In the genomic region with DNA sequence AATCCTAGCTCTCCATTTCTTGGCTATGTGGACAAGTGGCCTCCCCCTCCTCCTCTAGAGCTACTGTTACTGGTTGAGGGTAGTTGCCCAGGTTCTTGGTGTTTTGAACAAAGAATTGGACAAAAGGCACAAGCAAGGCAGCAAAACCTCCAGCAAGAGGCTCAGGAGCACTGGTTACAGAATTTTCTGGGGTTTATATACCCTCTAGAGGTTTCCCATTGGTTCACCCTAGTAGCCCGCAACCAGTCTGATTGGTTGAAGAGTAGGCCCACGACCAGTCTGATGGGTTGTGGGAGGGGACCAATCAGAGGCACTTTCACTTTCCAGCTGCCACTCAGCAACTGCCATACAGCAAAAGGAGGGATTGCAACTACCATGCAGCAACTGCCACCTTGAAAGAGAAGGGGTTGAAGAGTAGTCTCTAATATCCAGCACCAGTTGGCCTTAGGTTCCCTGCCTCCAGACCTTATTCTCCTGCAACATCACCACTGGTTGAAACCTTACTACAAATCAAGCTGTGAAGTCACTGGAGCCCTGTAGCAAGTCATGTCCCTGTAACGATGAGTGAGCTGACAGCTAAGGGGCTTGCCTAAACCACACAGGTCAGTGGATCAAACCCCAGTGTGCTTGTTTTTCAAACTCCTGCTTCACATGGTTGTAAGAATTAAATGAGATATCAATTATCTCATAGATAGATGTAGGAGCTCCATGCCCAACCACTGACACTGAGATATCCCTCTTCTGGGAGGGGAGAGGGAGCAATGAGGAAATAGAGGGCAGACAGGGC, we compare ENCODE assay signal across 10 cellular contexts. TPM values are rescaled to one million over a fixed set of nuclear protein-coding genes. Genes with fewer than 3 reads are reported as not detected.
DNase-seq lines count a peak whose midpoint lies in the region; ATAC-seq, FAIRE-seq and TF ChIP-seq lines count a peak whose summit lies in the region.
"Had no signal": no experiment of that assay in that cellular context is flagged by ENCODE, and none has a peak within 500 bp of the region (broad histone marks: within the 10 kb centered on the region; RNA-seq: fewer than 3 reads in every experiment).

No MANE protein-coding gene starts in this region.

- POLR2A ChIA-PET in K562 (lab: Yijun Ruan, JAX): interaction anchor here (0.5 to 1.8 kb wide), 7 partner anchors 10 to 184 kb away, joined by 3 to 5 read pairs (median 3); no protein-coding TSS in a partner anchor

- FAIRE-seq in K562 (lab: Jason Lieb, UNC): peak; percentile 82

- intact Hi-C loops in K562 (cut with micrococcal nuclease): no loop called here

- TF ChIP-seq EP300 in K562 (IDR thresholded peaks at IDR 0.05; ENCODE audit: low read length): no peak

- H3K79me2 ChIP-seq in K562 (ENCODE audit: control insufficient read depth, insufficient read depth, low read length): peaks cover 20% of the 10 kb centered on the region

- ATAC-seq in K562: peak; percentile 27
- ATAC-seq in HG03521 (IDR thresholded peaks at IDR 0.05; ENCODE audit: unreplicated experiment): no peak
- ATAC-seq in HG03342 (IDR thresholded peaks at IDR 0.05; ENCODE audit: unreplicated experiment): no peak

- no TSS peak for BruUV-seq in K562 (replicated peaks; lab: Mats Ljungman, UMichigan)

- peaks cover 3% of the 10 kb centered on the region for H3K9me1 ChIP-seq in K562 (ENCODE audit: control insufficient read depth, insufficient read depth, low read length)

- no peaks in the 10 kb centered on the region; a peak in 1 of 5 replicates for H3K27me3 ChIP-seq in K562 (ENCODE audit: control insufficient read depth in 2 of 2, insufficient read depth in 2 of 2, low read length in 2 of 2)

- no peak overlapping the region for H3K9ac ChIP-seq in K562 (ENCODE audit: insufficient read depth in 1 of 2, low read depth in 2 of 2, low read length in 2 of 2)

- no peaks in the 10 kb centered on the region for H3K36me3 ChIP-seq in K562 (ENCODE audit: control insufficient read depth, insufficient read depth, low read length)

- peak overlapping the region; percentile 37; the same call in 1 of the 2 replicates for H2AFZ ChIP-seq in K562 (ENCODE audit: low read depth, low read length)

- H3K4me2 ChIP-seq in K562 (ENCODE audit: insufficient read depth, low read length): peak overlapping the region; percentile 61

- no peaks in the 10 kb centered on the region for H3K9me3 ChIP-seq in K562 (replicated peaks; ENCODE audit: control insufficient read depth, insufficient read depth, low read depth, low read length)

- peaks cover 36 to 47% of the 10 kb centered on the region in 2 experiments for H3K4me1 ChIP-seq in K562 (replicated peaks in 1 of 2; ENCODE audit: control insufficient read depth in 2 of 2, insufficient read depth in 2 of 2, low read length in 2 of 2)

- in situ Hi-C loops in K562 (cut with MboI): no loop called here

- TF ChIP-seq RAD21 in K562 (CRISPR knock-in tag; conservative IDR thresholded peaks at IDR 0.05 in 1 of 2, IDR thresholded peaks at IDR 0.05 in 1 of 2): no peak; a peak in 1 of 4 replicates

- H3K4me3 ChIP-seq in K562: no peak overlapping the region
- H3K4me3 ChIP-seq in foreskin fibroblast (ENCODE audit: low read depth in 1 of 2, low read length in 2 of 2): no peak overlapping the region

- CTCF ChIA-PET in K562 (lab: Yijun Ruan, JAX; ENCODE audit: low intra/inter-chr PET ratio): no interaction called here

- TF ChIP-seq CTCF in K562 (IDR thresholded peaks at IDR 0.05 in 2 of 3, conservative IDR thresholded peaks at IDR 0.05 in 1 of 3; ENCODE audit: insufficient read depth in 2 of 3, low read depth in 1 of 3, low read length in 3 of 3): no peak
- no peak for TF ChIP-seq CTCF in foreskin fibroblast (IDR thresholded peaks at IDR 0.05; ENCODE audit: low read depth, low read length)

- DNase-seq in stimulated activated CD4-positive, alpha-beta T cell treated with anti-CD3 and anti-CD28 coated beads, Interleukin-4, amount 100 ng/mL, for 24 hours: peak; percentile 27
- DNase-seq in stimulated activated CD4-positive, alpha-beta T cell treated with anti-CD3 and anti-CD28 coated beads, Interleukin-12 subunit alpha, Interleukin-12 subunit beta, amount 100 ng/mL, for 4 hours: no peak
- DNase-seq in NCI-H2196 (lab: John Stamatoyannopoulos, UW; ENCODE audit: unreplicated experiment): peak; percentile 78
- peak in 2 of 4 experiments; percentile 59 to 64 for DNase-seq in K562 (ENCODE audit: extremely low read depth in 1 of 4, low spot score in 3 of 4)
- DNase-seq in HuH-7.5 (ENCODE audit: low spot score): no peak
- no peak for DNase-seq in foreskin fibroblast
- DNase-seq: activated effector memory CD4-positive, alpha-beta T cell treated with Interleukin-2 at 50 U/mL for 16 hours had no signal

- peaks cover 15% of the 10 kb centered on the region for H4K20me1 ChIP-seq in K562 (replicated peaks; ENCODE audit: control insufficient read depth, insufficient read depth, low read length)

- no peak for TF ChIP-seq POLR2A in K562 (conservative IDR thresholded peaks at IDR 0.05)

- WGBS in K562 (ENCODE audit: insufficient coverage, low coverage, missing lambda C conversion rate): 39% methylated on average over 3 of the region's 3 CpGs

- 0 out of 3 replicates have a peak overlapping the region, but pooled peaks have one; percentile 17 for H3K27ac ChIP-seq in K562 (ENCODE audit: extremely low read depth, low read depth, low read length)

TF ChIP-seq in K562, 482 proteins besides CTCF, POLR2A, EP300 and RAD21 (continues in another document):
- TF ChIP-seq NR2C1 (IDR thresholded peaks at IDR 0.05) (0 out of 2 replicates have a peak, but pooled peaks have one; percentile 9), NR2C1 (tag; IDR thresholded peaks at IDR 0.05) (no peak), PRPF4 (IDR thresholded peaks at IDR 0.05; ENCODE audit: insufficient read depth, low read depth, low read length, poor library complexity, severe bottlenecking) (no peak), TBL1XR1 (IDR thresholded peaks at IDR 0.05; ENCODE audit: low read length in 2 of 2) (no peak), TAF7 (tag; IDR thresholded peaks at IDR 0.05) (0 out of 2 replicates have a peak, but pooled peaks have one; percentile 46), MEIS2 (IDR thresholded peaks at IDR 0.05; ENCODE audit: partially characterized antibody) (peak; percentile 59)
- TF ChIP-seq, protein P1, sequence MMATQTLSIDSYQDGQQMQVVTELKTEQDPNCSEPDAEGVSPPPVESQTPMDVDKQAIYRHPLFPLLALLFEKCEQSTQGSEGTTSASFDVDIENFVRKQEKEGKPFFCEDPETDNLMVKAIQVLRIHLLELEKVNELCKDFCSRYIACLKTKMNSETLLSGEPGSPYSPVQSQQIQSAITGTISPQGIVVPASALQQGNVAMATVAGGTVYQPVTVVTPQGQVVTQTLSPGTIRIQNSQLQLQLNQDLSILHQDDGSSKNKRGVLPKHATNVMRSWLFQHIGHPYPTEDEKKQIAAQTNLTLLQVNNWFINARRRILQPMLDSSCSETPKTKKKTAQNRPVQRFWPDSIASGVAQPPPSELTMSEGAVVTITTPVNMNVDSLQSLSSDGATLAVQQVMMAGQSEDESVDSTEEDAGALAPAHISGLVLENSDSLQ (IDR thresholded peaks at IDR 0.05): peak; percentile 96
- TF ChIP-seq, protein P2, sequence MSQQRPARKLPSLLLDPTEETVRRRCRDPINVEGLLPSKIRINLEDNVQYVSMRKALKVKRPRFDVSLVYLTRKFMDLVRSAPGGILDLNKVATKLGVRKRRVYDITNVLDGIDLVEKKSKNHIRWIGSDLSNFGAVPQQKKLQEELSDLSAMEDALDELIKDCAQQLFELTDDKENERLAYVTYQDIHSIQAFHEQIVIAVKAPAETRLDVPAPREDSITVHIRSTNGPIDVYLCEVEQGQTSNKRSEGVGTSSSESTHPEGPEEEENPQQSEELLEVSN (IDR thresholded peaks at IDR 0.05; ENCODE audit: borderline replicate concordance in 1 of 2, extremely low read depth in 1 of 2, insufficient read depth in 1 of 2, insufficient read length in 1 of 2, low read depth in 1 of 2, low read length in 1 of 2, poor library complexity in 1 of 2, severe bottlenecking in 1 of 2): peak; percentile 57 to 66

RNA-seq across cellular contexts. Expression of a gene that starts 2.9 kb away (rescaled TPM):
- total RNA-seq in K562 (2011; cell fraction: chromatin; rRNA removed; ENCODE audit: low replicate concordance): 16.6 and 54.7 TPM in 2 replicates
- 33.4 and 38.0 TPM in 2 replicates for total RNA-seq in K562 (2011; cell fraction: nucleolus; rRNA removed)
- total RNA-seq in K562 (2011; cell fraction: nucleoplasm; rRNA removed): 26.0 and 26.7 TPM in 2 replicates
- total RNA-seq in K562 (2014; rRNA removed): 8.7 and 14.4 TPM in 2 replicates
- total RNA-seq in K562 (2014; rRNA removed; fragmentation: Illumina TruSeq; extraction: Trizol): 1.6 and 2.6 TPM in 2 replicates
- total RNA-seq in K562 (2015; rRNA removed; fragmentation: Illumina TruSeq; extraction: Trizol): 4.4 and 5.2 TPM in 2 replicates
- 29.8 and 34.1 TPM in 2 replicates for total RNA-seq in K562 (2021)
- 1.9 and 6.4 TPM in 2 replicates for polyA plus RNA-seq in K562 (2011; rRNA removed)
- polyA plus RNA-seq in K562 (2011; cell fraction: cytosol; rRNA removed): 3.3 and 7.1 TPM in 2 replicates
- 11.3 and 15.1 TPM in 2 replicates for polyA plus RNA-seq in K562 (2011; cell fraction: nucleus; rRNA removed)
- 14.2 and 26.5 TPM in 2 replicates for polyA plus RNA-seq in K562 (2012)
- polyA plus RNA-seq in K562 (2014; fragmentation: Illumina TruSeq; extraction: Trizol): 11.3 and 17.1 TPM in 2 replicates
- under 1 TPM; 0.31 to 0.60 TPM for polyA plus RNA-seq in K562 (2014; fragmentation: Nextera tagmentation; extraction: Ambion mirVana)
- polyA plus RNA-seq in K562 (2014; rRNA removed): 7.4 and 7.9 TPM in 2 replicates
- 4.8 and 5.4 TPM in 2 replicates for polyA minus RNA-seq in K562 (2011; rRNA and poly(A)+ RNA removed)
- polyA minus RNA-seq in K562 (2011; cell fraction: cytosol; rRNA and poly(A)+ RNA removed): 15.2 and 22.0 TPM in 2 replicates
- 15.1 and 18.7 TPM in 2 replicates for polyA minus RNA-seq in K562 (2011; cell fraction: nucleus; rRNA and poly(A)+ RNA removed)

RNA-seq across cellular contexts. Expression of a gene that starts 59.4 kb away (rescaled TPM):
- not detected in 2 replicates for total RNA-seq in K562 (2011; cell fraction: chromatin; rRNA removed; ENCODE audit: low replicate concordance)
- total RNA-seq in K562 (2011; cell fraction: nucleolus; rRNA removed): not detected in 2 replicates
- total RNA-seq in K562 (2011; cell fraction: nucleoplasm; rRNA removed): not detected in 2 replicates
- total RNA-seq in K562 (2014; rRNA removed) (not detected in 2 replicates), K562 (2014; rRNA removed; fragmentation: Illumina TruSeq; extraction: Trizol) (not detected in 2 replicates), K562 (2015; rRNA removed; fragmentation: Illumina TruSeq; extraction: Trizol) (not detected in 2 replicates), K562 (2021) (not detected in 2 replicates)
- polyA plus RNA-seq in K562 (2011; rRNA removed) (not detected in 2 replicates), K562 (2014; fragmentation: Illumina TruSeq; extraction: Trizol) (not detected in 2 replicates), K562 (2014; fragmentation: Nextera tagmentation; extraction: Ambion mirVana) (not detected), K562 (2014; rRNA removed) (not detected in 2 replicates)
- polyA plus RNA-seq in K562 (2011; cell fraction: cytosol; rRNA removed): not detected in 2 replicates
- not detected in 2 replicates for polyA plus RNA-seq in K562 (2011; cell fraction: nucleus; rRNA removed)
- polyA plus RNA-seq in K562 (2012): not detected in 2 replicates
- not detected in 2 replicates for polyA minus RNA-seq in K562 (2011; rRNA and poly(A)+ RNA removed)
- not detected in 2 replicates for polyA minus RNA-seq in K562 (2011; cell fraction: cytosol; rRNA and poly(A)+ RNA removed)
- polyA minus RNA-seq in K562 (2011; cell fraction: nucleus; rRNA and poly(A)+ RNA removed): not detected in 2 replicates
- total RNA-seq: pulmonary artery endothelial cell had no signal

Comparison
In these comparisons a context has a peak if more than half of its experiments do, and no peak if none do; other contexts are left out.
1. DNase-seq: peak in stimulated activated CD4-positive, alpha-beta T cell treated with anti-CD3 and anti-CD28 coated beads, Interleukin-4, amount 100 ng/mL, for 24 hours (single experiment) and NCI-H2196 (single experiment); none in stimulated activated CD4-positive, alpha-beta T cell treated with anti-CD3 and anti-CD28 coated beads, Interleukin-12 subunit alpha, Interleukin-12 subunit beta, amount 100 ng/mL, for 4 hours (single experiment), HuH-7.5 (single experiment) and foreskin fibroblast (0 of 2).